ENCODE assay signal across 8 cellular contexts in genomic region chr2:88903744-88904353, GRCh38.
DNase-seq lines count a peak whose midpoint lies in the region; ATAC-seq and TF ChIP-seq lines count a peak whose summit lies in the region.

No MANE protein-coding gene starts in this region.

- H3K27me3 Mint-ChIP-seq in stimulated activated naive B cell treated with anti-CD40 and anti-IgM and Interleukin-4, amounts not matched to agents 10 μg/mL and 1 μg/mL and 100 μg/mL, for 72 hours, result no peaks in the 10 kb centered on the region

- peak overlapping the region; percentile 42 for H3K27ac Mint-ChIP-seq in stimulated activated naive B cell treated with anti-CD40 and anti-IgM and Interleukin-4, amounts not matched to agents 10 μg/mL and 1 μg/mL and 100 μg/mL, for 72 hours

- H3K4me1 Mint-ChIP-seq in stimulated activated naive B cell treated with anti-CD40 and anti-IgM and Interleukin-4, amounts not matched to agents 10 μg/mL and 1 μg/mL and 100 μg/mL, for 72 hours, result peaks cover 0 to 6% of the 10 kb centered on the region in 2 donors

- no peak overlapping the region for H3K4me3 Mint-ChIP-seq in stimulated activated naive B cell treated with anti-CD40 and anti-IgM and Interleukin-4, amounts not matched to agents 10 μg/mL and 1 μg/mL and 100 μg/mL, for 72 hours

- ATAC-seq in HG03342 (IDR thresholded peaks at IDR 0.05; ENCODE audit: unreplicated experiment) (peak; percentile 64), SK-N-SH treated with all-trans-retinoic acid at 6 μM for 48 hours (peak; percentile 84), GM18519 (IDR thresholded peaks at IDR 0.05; ENCODE audit: low FRiP score, unreplicated experiment) (no peak), HG03025 (IDR thresholded peaks at IDR 0.05; ENCODE audit: low FRiP score, unreplicated experiment) (no peak)
- peak; percentile 63 to 68 for ATAC-seq in stimulated activated naive B cell treated with anti-CD40 and anti-IgM and Interleukin-4, amounts not matched to agents 10 μg/mL and 1 μg/mL and 100 μg/mL, for 72 hours (replicated peaks)

- H3K9me3 Mint-ChIP-seq in stimulated activated naive B cell treated with anti-CD40 and anti-IgM and Interleukin-4, amounts not matched to agents 10 μg/mL and 1 μg/mL and 100 μg/mL, for 72 hours, result peaks cover 1 to 3% of the 10 kb centered on the region in 2 donors

- DNase-seq in ELR (ENCODE audit: low read depth), result peak; percentile 55
- DNase-seq in glomerular visceral epithelial cell (ENCODE audit: extremely low spot score), result peak; percentile 24
- no peak for DNase-seq in stimulated activated naive B cell treated with anti-CD40 and anti-IgM and Interleukin-4, amounts not matched to agents 10 μg/mL and 1 μg/mL and 100 μg/mL, for 72 hours
- no peak for DNase-seq in T-helper 1 cell

- H3K36me3 Mint-ChIP-seq in stimulated activated naive B cell treated with anti-CD40 and anti-IgM and Interleukin-4, amounts not matched to agents 10 μg/mL and 1 μg/mL and 100 μg/mL, for 72 hours, result peaks cover 0 to 3% of the 10 kb centered on the region in 2 donors

TF ChIP-seq in SK-N-SH treated with all-trans-retinoic acid at 6 μM for 48 hours, 23 proteins besides CTCF, POLR2A, EP300 and RAD21:
- TF ChIP-seq ISL1 (CRISPR knock-in tag; IDR thresholded peaks at IDR 0.05) (no peak), SNAI2 (CRISPR knock-in tag; IDR thresholded peaks at IDR 0.05) (no peak), ZFP30 (CRISPR knock-in tag; IDR thresholded peaks at IDR 0.05) (no peak), TCF4 (CRISPR knock-in tag; IDR thresholded peaks at IDR 0.05; ENCODE audit: borderline replicate concordance) (no peak), ZFP3 (CRISPR knock-in tag; IDR thresholded peaks at IDR 0.05) (no peak), ZNF8 (CRISPR knock-in tag; IDR thresholded peaks at IDR 0.05) (no peak), ARNTL (CRISPR knock-in tag; IDR thresholded peaks at IDR 0.05; ENCODE audit: borderline replicate concordance, low read depth) (no peak)
- TF ChIP-seq, protein P1, sequence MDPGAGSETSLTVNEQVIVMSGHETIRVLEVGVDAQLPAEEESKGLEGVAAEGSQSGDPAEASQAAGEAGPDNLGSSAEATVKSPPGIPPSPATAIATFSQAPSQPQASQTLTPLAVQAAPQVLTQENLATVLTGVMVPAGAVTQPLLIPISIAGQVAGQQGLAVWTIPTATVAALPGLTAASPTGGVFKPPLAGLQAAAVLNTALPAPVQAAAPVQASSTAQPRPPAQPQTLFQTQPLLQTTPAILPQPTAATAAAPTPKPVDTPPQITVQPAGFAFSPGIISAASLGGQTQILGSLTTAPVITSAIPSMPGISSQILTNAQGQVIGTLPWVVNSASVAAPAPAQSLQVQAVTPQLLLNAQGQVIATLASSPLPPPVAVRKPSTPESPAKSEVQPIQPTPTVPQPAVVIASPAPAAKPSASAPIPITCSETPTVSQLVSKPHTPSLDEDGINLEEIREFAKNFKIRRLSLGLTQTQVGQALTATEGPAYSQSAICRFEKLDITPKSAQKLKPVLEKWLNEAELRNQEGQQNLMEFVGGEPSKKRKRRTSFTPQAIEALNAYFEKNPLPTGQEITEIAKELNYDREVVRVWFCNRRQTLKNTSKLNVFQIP (CRISPR knock-in tag; IDR thresholded peaks at IDR 0.05; ENCODE audit: borderline replicate concordance, low read depth), result no peak

Comparison
In these comparisons a context has a peak if more than half of its experiments do, and no peak if none do; other contexts are left out.
1. DNase-seq: peak in ELR (single experiment) and glomerular visceral epithelial cell (single experiment); none in stimulated activated naive B cell treated with anti-CD40 and anti-IgM and Interleukin-4, amounts not matched to agents 10 μg/mL and 1 μg/mL and 100 μg/mL, for 72 hours (single experiment) and T-helper 1 cell (0 of 5).
2. ATAC-seq: peak in HG03342 (single experiment), SK-N-SH treated with all-trans-retinoic acid at 6 μM for 48 hours (single experiment) and stimulated activated naive B cell treated with anti-CD40 and anti-IgM and Interleukin-4, amounts not matched to agents 10 μg/mL and 1 μg/mL and 100 μg/mL, for 72 hours (2 of 2); none in GM18519 (single experiment) and HG03025 (single experiment).